ENCODE assay signal across 17 cellular contexts in the genomic region with DNA sequence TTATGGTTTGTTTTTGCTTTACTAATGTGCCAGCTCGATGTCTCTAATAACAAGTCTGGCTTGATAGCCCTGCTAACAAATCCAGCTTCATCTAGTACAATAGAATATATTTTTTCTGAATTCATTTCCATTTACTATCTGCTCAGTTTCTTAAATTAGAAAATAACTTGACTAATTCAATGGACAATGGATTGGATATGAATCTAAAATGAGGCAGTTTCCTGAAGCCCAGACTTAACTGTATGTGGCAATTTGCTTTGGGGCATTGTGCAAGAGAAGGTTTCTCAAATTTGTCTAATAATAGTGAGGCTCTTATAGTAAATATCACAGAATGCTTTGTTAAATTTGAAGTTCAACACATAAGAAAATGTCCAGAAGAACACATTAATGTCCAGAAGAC. TPM values are rescaled to one million over a fixed set of nuclear protein-coding genes. Genes with fewer than 3 reads are reported as not detected.
DNase-seq lines count a peak whose midpoint lies in the region; ATAC-seq, FAIRE-seq and TF ChIP-seq lines count a peak whose summit lies in the region.
"Had no signal": no experiment of that assay in that cellular context is flagged by ENCODE, and none has a peak within 500 bp of the region (broad histone marks: within the 10 kb centered on the region; RNA-seq: fewer than 3 reads in every experiment).

No MANE protein-coding gene starts in this region.

- H4K91ac ChIP-seq in IMR-90 (ENCODE audit: insufficient read depth, low read depth, low read length): no peak overlapping the region

- no peaks in the 10 kb centered on the region for H3K36me3 ChIP-seq in IMR-90 (ENCODE audit: control insufficient read depth, insufficient read depth, low read length)
- no peaks in the 10 kb centered on the region for H3K36me3 ChIP-seq in gastroesophageal sphincter
- H3K36me3 ChIP-seq: HAP-1 had no signal

- TF ChIP-seq EP300 in gastroesophageal sphincter (IDR thresholded peaks at IDR 0.05): no peak

- H3K4me2 ChIP-seq in IMR-90 (ENCODE audit: low read depth, low read length): no peak overlapping the region

- H2BK15ac ChIP-seq in IMR-90 (ENCODE audit: low read depth, low read length): no peak overlapping the region

- in situ Hi-C loops in IMR-90 (cut with MboI; ENCODE audit: low sequenced_read_pairs): no loop called here

- H3K56ac ChIP-seq in IMR-90 (ENCODE audit: extremely low read depth, insufficient read depth, low read length): no peak overlapping the region

- BruUV-seq in IMR-90 (replicated peaks; lab: Mats Ljungman, UMichigan): no TSS peak

- POLR2A ChIA-PET in IMR-90 (lab: Charles Lee; ENCODE audit: unreplicated experiment): no interaction called here

- H4K20me1 ChIP-seq in IMR-90 (ENCODE audit: insufficient read depth, low read length): no peaks in the 10 kb centered on the region

- no peak overlapping the region for H4K8ac ChIP-seq in IMR-90 (ENCODE audit: low read depth in 2 of 2, low read length in 2 of 2)

- no peak overlapping the region for H2AK5ac ChIP-seq in IMR-90 (ENCODE audit: low read depth, low read length)

- no peak for FAIRE-seq in RCC 7860 (lab: Jason Lieb, UNC)

- no peak overlapping the region for H2BK120ac ChIP-seq in IMR-90 (ENCODE audit: low read depth, low read length)

- H3K4me1 ChIP-seq in IMR-90 (ENCODE audit: control insufficient read depth, insufficient read depth, low read length) (no peaks in the 10 kb centered on the region), gastroesophageal sphincter (no peaks in the 10 kb centered on the region)
- H3K4me1 ChIP-seq: Caco-2 had no signal

- H3K14ac ChIP-seq in IMR-90 (replicated peaks; ENCODE audit: low read depth, low read length): no peak overlapping the region

- TF ChIP-seq CTCF in IMR-90 (conservative IDR thresholded peaks at IDR 0.05; ENCODE audit: low read depth, low read length) (no peak), gastroesophageal sphincter (IDR thresholded peaks at IDR 0.05) (no peak)

- no peak overlapping the region for H3K4me3 ChIP-seq in IMR-90 (ENCODE audit: insufficient read depth, low read depth, low read length)
- H3K4me3 ChIP-seq in gastroesophageal sphincter: no peak overlapping the region
- H3K4me3 ChIP-seq: HAP-1 had no signal

- no peaks in the 10 kb centered on the region for H3K9me1 ChIP-seq in IMR-90 (ENCODE audit: insufficient read depth, low read length)

- no peak overlapping the region for H2AFZ ChIP-seq in IMR-90 (replicated peaks; ENCODE audit: low read length, poor library complexity)

- H3K23ac ChIP-seq in IMR-90 (ENCODE audit: low read depth, low read length): no peak overlapping the region

- dilution Hi-C loops in IMR-90 (cut with HindIII; ENCODE audit: low sequenced_read_pairs, unreplicated experiment): no loop called here

- no peaks in the 10 kb centered on the region for H3K79me1 ChIP-seq in IMR-90 (ENCODE audit: low read depth in 1 of 2, low read length in 2 of 2)

- H3K9me3 ChIP-seq in IMR-90 (ENCODE audit: control insufficient read depth, insufficient read depth, low read length): no peaks in the 10 kb centered on the region
- H3K9me3 ChIP-seq in gastroesophageal sphincter: no peaks in the 10 kb centered on the region
- H3K9me3 ChIP-seq: Caco-2, HAP-1 had no signal

- DNase-seq in AML-193 (lab: John Stamatoyannopoulos, UW): peak; percentile 42 to 60
- no peak for DNase-seq in IMR-90
- peak; percentile 73 for DNase-seq in dermis blood vessel endothelial cell
- no peak for DNase-seq in RCC 7860 (ENCODE audit: low spot score)
- DNase-seq in activated naive CD4-positive, alpha-beta T cell treated with anti-CD3 and anti-CD28 coated beads, Interleukin-2, amount 50 U/mL, for 16 hours: no peak
- no peak for DNase-seq in activated T-cell treated with anti-CD3 and anti-CD28 coated beads for 4 hours
- no peak for DNase-seq in COLO668 (lab: John Stamatoyannopoulos, UW; ENCODE audit: unreplicated experiment)
- DNase-seq: C1 segment of cervical spinal cord, Caco-2, NCI-H146, NCI-H2081 treated with DMSO at 0.1 percent for 48 hours, NCI-H345, NCI-H774, Right ventricle myocardium superior had no signal

- H3K27me3 ChIP-seq in IMR-90 (ENCODE audit: control insufficient read depth, insufficient read depth, low read length) (no peaks in the 10 kb centered on the region), gastroesophageal sphincter (no peaks in the 10 kb centered on the region)

- no CpG with 5 or more reads among the region's 1 CpG for WGBS in IMR-90 (ENCODE audit: extremely low coverage in 2 of 2, insufficient read length in 1 of 2), 2 experiments
- 65 to 71% methylated on average over 1 of the region's 1 CpG for WGBS in gastroesophageal sphincter (ENCODE audit: low coverage in 1 of 2), 2 donors

- H3K9ac ChIP-seq in IMR-90 (ENCODE audit: low read depth, low read length): no peak overlapping the region

- CTCF ChIA-PET in IMR-90 (lab: Yijun Ruan, JAX): no interaction called here

- H3K18ac ChIP-seq in IMR-90 (ENCODE audit: low read depth, low read length): no peak overlapping the region

- TF ChIP-seq POLR2A in IMR-90 (IDR thresholded peaks at IDR 0.05; ENCODE audit: low read depth, low read length) (no peak), gastroesophageal sphincter (IDR thresholded peaks at IDR 0.05) (no peak)

- ATAC-seq in IMR-90 (ENCODE audit: low read depth) (no peak), gastroesophageal sphincter (peak; percentile 46)
- ATAC-seq: Panc1 had no signal

- H2BK5ac ChIP-seq in IMR-90 (ENCODE audit: low read depth, low read length, poor library complexity, severe bottlenecking): no peak overlapping the region

- no peak overlapping the region for H4K5ac ChIP-seq in IMR-90 (ENCODE audit: low read depth, low read length)

- no peak overlapping the region for H3K27ac ChIP-seq in IMR-90 (ENCODE audit: insufficient read depth, low read length)
- H3K27ac ChIP-seq in gastroesophageal sphincter: no peak overlapping the region

- no peak overlapping the region for H2AK9ac ChIP-seq in IMR-90 (replicated peaks; ENCODE audit: low read depth, low read length, poor library complexity)

- intact Hi-C loops in IMR-90 (cut with micrococcal nuclease): no loop called here

- no peak overlapping the region for H2BK20ac ChIP-seq in IMR-90 (ENCODE audit: low read depth, low read length)

- TF ChIP-seq RAD21 in IMR-90 (IDR thresholded peaks at IDR 0.05; ENCODE audit: low read length): no peak

- H3K4ac ChIP-seq in IMR-90 (ENCODE audit: low read depth, low read length): no peak overlapping the region

TF ChIP-seq in IMR-90, 13 proteins besides CTCF, POLR2A, EP300 and RAD21:
- TF ChIP-seq RFX5 (IDR thresholded peaks at IDR 0.05; ENCODE audit: low read depth, low read length) (no peak), CEBPB (IDR thresholded peaks at IDR 0.05; ENCODE audit: low read depth, low read length) (0 out of 2 replicates have a peak, but pooled peaks have one; percentile 38)

RNA-seq across cellular contexts. Expression of a gene that starts 25.8 kb away (rescaled TPM):
- 2.5 and 3.0 TPM in 2 replicates for total RNA-seq in IMR-90 (2012; rRNA removed)
- 0.65 and 0.66 TPM in 2 replicates for polyA plus RNA-seq in IMR-90 (2012; rRNA removed)
- 0.25 and 0.27 TPM in 2 replicates for polyA plus RNA-seq in IMR-90 (2012; cell fraction: cytosol; rRNA removed)
- polyA plus RNA-seq in IMR-90 (2012; cell fraction: nucleus; rRNA removed; ENCODE audit: low replicate concordance): 0.12 and 0.66 TPM in 2 replicates
- 308 and 430 TPM in 2 replicates for total RNA-seq in dermis blood vessel endothelial cell
- total RNA-seq in gastroesophageal sphincter: 10 to 100 TPM in 3 of 4 donors, 1 to 10 TPM in 1; 7.9 to 66.7 (median 31.4) TPM
- total RNA-seq: Caco-2 had no signal

Comparison
In these comparisons a context has a peak if more than half of its experiments do, and no peak if none do; other contexts are left out.
1. DNase-seq: peak in AML-193 (2 of 2) and dermis blood vessel endothelial cell (single experiment); none in IMR-90 (single experiment), RCC 7860 (single experiment), activated naive CD4-positive, alpha-beta T cell treated with anti-CD3 and anti-CD28 coated beads, Interleukin-2, amount 50 U/mL, for 16 hours (single experiment), activated T-cell treated with anti-CD3 and anti-CD28 coated beads for 4 hours (single experiment) and COLO668 (single experiment).